In the genomic region with DNA sequence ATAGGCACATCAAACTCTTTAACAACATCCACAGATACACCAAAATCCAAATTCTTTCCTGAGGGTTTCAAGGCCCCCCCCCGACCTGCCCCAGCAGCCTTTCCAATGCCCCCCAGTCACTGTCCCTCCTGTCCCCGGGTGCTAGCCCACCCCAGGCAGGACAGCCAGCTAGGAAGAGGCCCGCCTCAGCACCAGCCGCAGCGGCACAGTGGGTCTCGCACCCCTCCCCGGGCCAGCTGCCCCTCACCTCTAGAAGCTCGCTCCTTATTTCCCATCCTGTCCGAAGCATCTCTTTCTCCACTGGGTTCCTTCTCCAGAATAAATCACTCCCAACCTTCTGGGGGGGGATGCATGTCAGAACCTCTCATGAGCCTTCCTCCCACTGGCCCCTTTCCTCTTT, we compare ENCODE assay signal across 1 cellular context.
TF ChIP-seq lines count a peak whose summit lies in the region.

No MANE protein-coding gene starts in this region.

TF ChIP-seq in GM23338, 12 proteins besides CTCF, POLR2A, EP300 and RAD21 (continued from another document):
- TF ChIP-seq, protein P1, sequence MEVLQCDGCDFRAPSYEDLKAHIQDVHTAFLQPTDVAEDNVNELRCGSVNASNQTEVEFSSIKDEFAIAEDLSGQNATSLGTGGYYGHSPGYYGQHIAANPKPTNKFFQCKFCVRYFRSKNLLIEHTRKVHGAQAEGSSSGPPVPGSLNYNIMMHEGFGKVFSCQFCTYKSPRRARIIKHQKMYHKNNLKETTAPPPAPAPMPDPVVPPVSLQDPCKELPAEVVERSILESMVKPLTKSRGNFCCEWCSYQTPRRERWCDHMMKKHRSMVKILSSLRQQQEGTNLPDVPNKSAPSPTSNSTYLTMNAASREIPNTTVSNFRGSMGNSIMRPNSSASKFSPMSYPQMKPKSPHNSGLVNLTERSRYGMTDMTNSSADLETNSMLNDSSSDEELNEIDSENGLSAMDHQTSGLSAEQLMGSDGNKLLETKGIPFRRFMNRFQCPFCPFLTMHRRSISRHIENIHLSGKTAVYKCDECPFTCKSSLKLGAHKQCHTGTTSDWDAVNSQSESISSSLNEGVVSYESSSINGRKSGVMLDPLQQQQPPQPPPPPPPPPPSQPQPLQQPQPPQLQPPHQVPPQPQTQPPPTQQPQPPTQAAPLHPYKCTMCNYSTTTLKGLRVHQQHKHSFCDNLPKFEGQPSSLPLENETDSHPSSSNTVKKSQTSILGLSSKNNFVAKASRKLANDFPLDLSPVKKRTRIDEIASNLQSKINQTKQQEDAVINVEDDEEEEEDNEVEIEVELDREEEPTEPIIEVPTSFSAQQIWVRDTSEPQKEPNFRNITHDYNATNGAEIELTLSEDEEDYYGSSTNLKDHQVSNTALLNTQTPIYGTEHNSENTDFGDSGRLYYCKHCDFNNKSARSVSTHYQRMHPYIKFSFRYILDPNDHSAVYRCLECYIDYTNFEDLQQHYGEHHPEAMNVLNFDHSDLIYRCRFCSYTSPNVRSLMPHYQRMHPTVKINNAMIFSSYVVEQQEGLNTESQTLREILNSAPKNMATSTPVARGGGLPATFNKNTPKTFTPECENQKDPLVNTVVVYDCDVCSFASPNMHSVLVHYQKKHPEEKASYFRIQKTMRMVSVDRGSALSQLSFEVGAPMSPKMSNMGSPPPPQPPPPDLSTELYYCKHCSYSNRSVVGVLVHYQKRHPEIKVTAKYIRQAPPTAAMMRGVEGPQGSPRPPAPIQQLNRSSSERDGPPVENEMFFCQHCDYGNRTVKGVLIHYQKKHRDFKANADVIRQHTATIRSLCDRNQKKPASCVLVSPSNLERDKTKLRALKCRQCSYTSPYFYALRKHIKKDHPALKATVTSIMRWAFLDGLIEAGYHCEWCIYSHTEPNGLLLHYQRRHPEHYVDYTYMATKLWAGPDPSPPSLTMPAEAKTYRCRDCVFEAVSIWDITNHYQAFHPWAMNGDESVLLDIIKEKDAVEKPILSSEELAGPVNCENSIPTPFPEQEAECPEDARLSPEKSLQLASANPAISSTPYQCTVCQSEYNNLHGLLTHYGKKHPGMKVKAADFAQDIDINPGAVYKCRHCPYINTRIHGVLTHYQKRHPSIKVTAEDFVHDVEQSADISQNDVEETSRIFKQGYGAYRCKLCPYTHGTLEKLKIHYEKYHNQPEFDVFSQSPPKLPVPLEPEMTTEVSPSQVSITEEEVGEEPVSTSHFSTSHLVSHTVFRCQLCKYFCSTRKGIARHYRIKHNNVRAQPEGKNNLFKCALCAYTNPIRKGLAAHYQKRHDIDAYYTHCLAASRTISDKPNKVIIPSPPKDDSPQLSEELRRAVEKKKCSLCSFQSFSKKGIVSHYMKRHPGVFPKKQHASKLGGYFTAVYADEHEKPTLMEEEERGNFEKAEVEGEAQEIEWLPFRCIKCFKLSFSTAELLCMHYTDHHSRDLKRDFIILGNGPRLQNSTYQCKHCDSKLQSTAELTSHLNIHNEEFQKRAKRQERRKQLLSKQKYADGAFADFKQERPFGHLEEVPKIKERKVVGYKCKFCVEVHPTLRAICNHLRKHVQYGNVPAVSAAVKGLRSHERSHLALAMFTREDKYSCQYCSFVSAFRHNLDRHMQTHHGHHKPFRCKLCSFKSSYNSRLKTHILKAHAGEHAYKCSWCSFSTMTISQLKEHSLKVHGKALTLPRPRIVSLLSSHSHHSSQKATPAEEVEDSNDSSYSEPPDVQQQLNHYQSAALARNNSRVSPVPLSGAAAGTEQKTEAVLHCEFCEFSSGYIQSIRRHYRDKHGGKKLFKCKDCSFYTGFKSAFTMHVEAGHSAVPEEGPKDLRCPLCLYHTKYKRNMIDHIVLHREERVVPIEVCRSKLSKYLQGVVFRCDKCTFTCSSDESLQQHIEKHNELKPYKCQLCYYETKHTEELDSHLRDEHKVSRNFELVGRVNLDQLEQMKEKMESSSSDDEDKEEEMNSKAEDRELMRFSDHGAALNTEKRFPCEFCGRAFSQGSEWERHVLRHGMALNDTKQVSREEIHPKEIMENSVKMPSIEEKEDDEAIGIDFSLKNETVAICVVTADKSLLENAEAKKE (CRISPR knock-in tag; IDR thresholded peaks at IDR 0.05) = no peak
- TF ChIP-seq EZH2 (IDR thresholded peaks at IDR 0.05; ENCODE audit: low read depth, unreplicated experiment) (no peak), REST (IDR thresholded peaks at IDR 0.05; ENCODE audit: unreplicated experiment) (no peak), NANOG (IDR thresholded peaks at IDR 0.05; ENCODE audit: borderline replicate concordance) (no peak), EZH2phosphoT487 (IDR thresholded peaks at IDR 0.05; ENCODE audit: unreplicated experiment) (no peak), CREB1 (CRISPR knock-in tag; IDR thresholded peaks at IDR 0.05; ENCODE audit: low read depth) (no peak)
